ENCODE assay signal across 19 cellular contexts in the genomic region with DNA sequence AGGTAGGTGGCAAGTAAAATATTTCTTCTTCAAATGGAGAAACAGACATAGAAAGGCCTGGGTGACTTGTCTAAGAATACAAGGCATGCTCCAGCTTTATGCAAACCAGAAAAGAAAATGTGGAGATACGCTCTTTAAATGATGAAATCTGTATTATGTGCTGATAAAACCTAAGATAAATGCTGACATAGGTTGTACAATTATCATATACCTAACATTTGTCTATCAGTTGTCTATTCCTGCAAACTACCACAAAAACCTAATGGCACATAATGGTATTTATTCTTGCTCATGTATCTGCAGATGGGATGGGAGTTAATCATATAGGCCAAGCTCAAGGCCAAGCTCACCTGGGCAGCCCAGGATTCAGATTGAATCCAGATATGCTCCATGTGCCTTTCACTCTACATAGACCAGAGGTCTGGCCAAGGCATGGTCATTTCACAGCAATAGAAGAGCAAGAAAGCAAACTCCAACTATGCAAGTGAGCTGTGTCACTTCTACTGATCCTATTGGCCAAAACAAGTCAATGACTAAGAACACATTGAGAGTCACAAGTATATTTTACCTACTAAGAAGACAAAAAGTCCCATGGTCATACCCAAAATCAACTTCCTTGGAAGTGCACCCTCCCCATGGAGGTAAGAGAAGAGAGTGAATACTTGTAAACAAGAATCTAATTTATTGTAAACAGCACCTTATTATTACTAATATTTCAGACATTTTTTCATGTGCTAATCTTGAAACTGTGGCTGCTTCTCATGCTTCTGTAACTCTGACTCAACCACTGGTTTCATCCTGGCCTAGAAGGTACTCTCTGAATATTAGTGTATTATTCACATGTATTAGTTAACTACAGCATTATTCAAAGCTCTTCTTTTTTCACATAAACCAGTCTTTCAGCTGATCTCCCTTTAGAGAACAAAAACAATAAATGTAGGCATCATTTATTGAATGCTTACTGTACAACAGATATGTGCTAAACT.
DNase-seq lines count a peak whose midpoint lies in the region; ATAC-seq and TF ChIP-seq lines count a peak whose summit lies in the region.
"Had no signal": no experiment of that assay in that cellular context is flagged by ENCODE, and none has a peak within 500 bp of the region (broad histone marks: within the 10 kb centered on the region; RNA-seq: fewer than 3 reads in every experiment).

No MANE protein-coding gene starts in this region.

- H3K4me3 ChIP-seq in epithelial cell of esophagus (ENCODE audit: low read length): no peak overlapping the region

- DNase-seq in epithelial cell of esophagus (ENCODE audit: low read depth) (peak; percentile 67), T-helper 9 cell (no peak), COLO668 (lab: John Stamatoyannopoulos, UW; ENCODE audit: unreplicated experiment) (no peak), dedifferentiated amniotic fluid mesenchymal stem cell (ENCODE audit: extremely low spot score) (no peak)
- DNase-seq: activated CD8-positive, alpha-beta T cell treated with anti-CD3 and anti-CD28 coated beads for 36 hours; amygdala; Caco-2; H9; left ventricle myocardium superior; NCI-H1694; NCI-H446; NK-92 treated with Interleukin-12 subunit alpha and Interleukin-12 subunit beta, amount 100 ng/mL, for 24 hours; stimulated activated CD4-positive, alpha-beta T cell treated with anti-CD3 and anti-CD28 coated beads, Interleukin-4, amount 100 ng/mL, for 24 hours; stimulated activated CD8-positive, alpha-beta memory T cell treated with anti-CD3 and anti-CD28 coated beads, Interleukin-4, amount 100 ng/mL, for 48 hours had no signal

- ATAC-seq in GM18519 (IDR thresholded peaks at IDR 0.05; ENCODE audit: low FRiP score, unreplicated experiment): peak; percentile 72
- peak; percentile 70 for ATAC-seq in GM21360 (IDR thresholded peaks at IDR 0.05; ENCODE audit: unreplicated experiment)
- ATAC-seq in HG03066 (IDR thresholded peaks at IDR 0.05; ENCODE audit: low read depth, unreplicated experiment): peak; percentile 64
- ATAC-seq in SK-N-SH treated with all-trans-retinoic acid at 6 μM for 48 hours: no peak
- ATAC-seq: activated CD8-positive, alpha-beta T cell treated with anti-CD3 and anti-CD28 coated beads for 36 hours; left ventricle myocardium superior; WTC11 had no signal

- TF ChIP-seq CTCF in epithelial cell of esophagus (IDR thresholded peaks at IDR 0.05; ENCODE audit: insufficient read depth, low read depth, low read length, missing control alignments): no peak

TF ChIP-seq in SK-N-SH treated with all-trans-retinoic acid at 6 μM for 48 hours, 23 proteins besides CTCF, POLR2A, EP300 and RAD21:
- TF ChIP-seq PPARA (CRISPR knock-in tag; IDR thresholded peaks at IDR 0.05; ENCODE audit: borderline replicate concordance): no peak
- no peak for TF ChIP-seq GLIS3 (CRISPR knock-in tag; IDR thresholded peaks at IDR 0.05)
- TF ChIP-seq, protein P1, sequence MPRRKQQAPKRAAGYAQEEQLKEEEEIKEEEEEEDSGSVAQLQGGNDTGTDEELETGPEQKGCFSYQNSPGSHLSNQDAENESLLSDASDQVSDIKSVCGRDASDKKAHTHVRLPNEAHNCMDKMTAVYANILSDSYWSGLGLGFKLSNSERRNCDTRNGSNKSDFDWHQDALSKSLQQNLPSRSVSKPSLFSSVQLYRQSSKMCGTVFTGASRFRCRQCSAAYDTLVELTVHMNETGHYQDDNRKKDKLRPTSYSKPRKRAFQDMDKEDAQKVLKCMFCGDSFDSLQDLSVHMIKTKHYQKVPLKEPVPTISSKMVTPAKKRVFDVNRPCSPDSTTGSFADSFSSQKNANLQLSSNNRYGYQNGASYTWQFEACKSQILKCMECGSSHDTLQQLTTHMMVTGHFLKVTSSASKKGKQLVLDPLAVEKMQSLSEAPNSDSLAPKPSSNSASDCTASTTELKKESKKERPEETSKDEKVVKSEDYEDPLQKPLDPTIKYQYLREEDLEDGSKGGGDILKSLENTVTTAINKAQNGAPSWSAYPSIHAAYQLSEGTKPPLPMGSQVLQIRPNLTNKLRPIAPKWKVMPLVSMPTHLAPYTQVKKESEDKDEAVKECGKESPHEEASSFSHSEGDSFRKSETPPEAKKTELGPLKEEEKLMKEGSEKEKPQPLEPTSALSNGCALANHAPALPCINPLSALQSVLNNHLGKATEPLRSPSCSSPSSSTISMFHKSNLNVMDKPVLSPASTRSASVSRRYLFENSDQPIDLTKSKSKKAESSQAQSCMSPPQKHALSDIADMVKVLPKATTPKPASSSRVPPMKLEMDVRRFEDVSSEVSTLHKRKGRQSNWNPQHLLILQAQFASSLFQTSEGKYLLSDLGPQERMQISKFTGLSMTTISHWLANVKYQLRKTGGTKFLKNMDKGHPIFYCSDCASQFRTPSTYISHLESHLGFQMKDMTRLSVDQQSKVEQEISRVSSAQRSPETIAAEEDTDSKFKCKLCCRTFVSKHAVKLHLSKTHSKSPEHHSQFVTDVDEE (CRISPR knock-in tag; IDR thresholded peaks at IDR 0.05): no peak
- no peak for TF ChIP-seq OSR1 (CRISPR knock-in tag; IDR thresholded peaks at IDR 0.05)
- TF ChIP-seq, protein P2, sequence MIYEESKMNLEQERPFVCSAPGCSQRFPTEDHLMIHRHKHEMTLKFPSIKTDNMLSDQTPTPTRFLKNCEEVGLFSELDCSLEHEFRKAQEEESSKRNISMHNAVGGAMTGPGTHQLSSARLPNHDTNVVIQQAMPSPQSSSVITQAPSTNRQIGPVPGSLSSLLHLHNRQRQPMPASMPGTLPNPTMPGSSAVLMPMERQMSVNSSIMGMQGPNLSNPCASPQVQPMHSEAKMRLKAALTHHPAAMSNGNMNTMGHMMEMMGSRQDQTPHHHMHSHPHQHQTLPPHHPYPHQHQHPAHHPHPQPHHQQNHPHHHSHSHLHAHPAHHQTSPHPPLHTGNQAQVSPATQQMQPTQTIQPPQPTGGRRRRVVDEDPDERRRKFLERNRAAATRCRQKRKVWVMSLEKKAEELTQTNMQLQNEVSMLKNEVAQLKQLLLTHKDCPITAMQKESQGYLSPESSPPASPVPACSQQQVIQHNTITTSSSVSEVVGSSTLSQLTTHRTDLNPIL (CRISPR knock-in tag; IDR thresholded peaks at IDR 0.05; ENCODE audit: low read depth): no peak
- TF ChIP-seq ZNF565 (CRISPR knock-in tag; conservative IDR thresholded peaks at IDR 0.05; ENCODE audit: low read depth): no peak
- TF ChIP-seq BACH2 (CRISPR knock-in tag; IDR thresholded peaks at IDR 0.05; ENCODE audit: borderline replicate concordance): no peak
- TF ChIP-seq, protein P3, sequence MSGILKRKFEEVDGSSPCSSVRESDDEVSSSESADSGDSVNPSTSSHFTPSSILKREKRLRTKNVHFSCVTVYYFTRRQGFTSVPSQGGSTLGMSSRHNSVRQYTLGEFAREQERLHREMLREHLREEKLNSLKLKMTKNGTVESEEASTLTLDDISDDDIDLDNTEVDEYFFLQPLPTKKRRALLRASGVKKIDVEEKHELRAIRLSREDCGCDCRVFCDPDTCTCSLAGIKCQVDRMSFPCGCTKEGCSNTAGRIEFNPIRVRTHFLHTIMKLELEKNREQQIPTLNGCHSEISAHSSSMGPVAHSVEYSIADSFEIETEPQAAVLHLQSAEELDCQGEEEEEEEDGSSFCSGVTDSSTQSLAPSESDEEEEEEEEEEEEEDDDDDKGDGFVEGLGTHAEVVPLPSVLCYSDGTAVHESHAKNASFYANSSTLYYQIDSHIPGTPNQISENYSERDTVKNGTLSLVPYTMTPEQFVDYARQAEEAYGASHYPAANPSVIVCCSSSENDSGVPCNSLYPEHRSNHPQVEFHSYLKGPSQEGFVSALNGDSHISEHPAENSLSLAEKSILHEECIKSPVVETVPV (CRISPR knock-in tag; IDR thresholded peaks at IDR 0.05): no peak
- TF ChIP-seq ZFP3 (CRISPR knock-in tag; IDR thresholded peaks at IDR 0.05): no peak
- no peak for TF ChIP-seq ZFP30 (CRISPR knock-in tag; IDR thresholded peaks at IDR 0.05)
- TF ChIP-seq ISL1 (CRISPR knock-in tag; IDR thresholded peaks at IDR 0.05): no peak
